Comparison of ENCODE assay signal across 23 cellular contexts in genomic region chr12:101299931-101300330, GRCh38. TPM values are rescaled to one million over a fixed set of nuclear protein-coding genes. Genes with fewer than 3 reads are reported as not detected.
A peak's percentile ranks its signal among the peaks of the same experiment; 100 is the strongest.
DNase-seq lines count a peak whose midpoint lies in the region; ATAC-seq and TF ChIP-seq lines count a peak whose summit lies in the region.
"Had no signal": no experiment of that assay in that cellular context is flagged by ENCODE, and none has a peak within 500 bp of the region (broad histone marks: within the 10 kb centered on the region; RNA-seq: fewer than 3 reads in every experiment).

No MANE protein-coding gene starts in this region.

- H3K27me3 Mint-ChIP-seq in Calu3 (ENCODE audit: unreplicated experiment) (no peaks in the 10 kb centered on the region), osteocyte (ENCODE audit: unreplicated experiment) (no peaks in the 10 kb centered on the region), endodermal cell (ENCODE audit: insufficient read depth) (no peaks in the 10 kb centered on the region)

- no peak overlapping the region for H4K8ac ChIP-seq in neuronal stem cell (ENCODE audit: low read depth, low read length)

- H2BK120ac ChIP-seq in neuronal stem cell (ENCODE audit: low read depth, low read length): no peak overlapping the region

- 92 to 94% methylated on average over 3 of the region's 3 CpGs for WGBS in aorta, 2 donors
- WGBS in neuronal stem cell (ENCODE audit: extremely low coverage in 2 of 2, insufficient read length in 2 of 2, insufficient replicate concordance in 1 of 2), 2 donors: no CpG with 5 or more reads among the region's 3 CpGs
- whole genome bisulfite sequencing in endodermal cell (ENCODE audit: insufficient coverage in 1 of 2, insufficient read length in 1 of 2), 2 experiments: 86 to 98% methylated on average over 2 to 3 of the region's 3 CpGs

- H3K18ac ChIP-seq in neuronal stem cell (ENCODE audit: low read length): no peak overlapping the region

- H3K27ac Mint-ChIP-seq in Calu3 (ENCODE audit: unreplicated experiment) (peak overlapping the region; percentile 76), osteocyte (ENCODE audit: unreplicated experiment) (no peak overlapping the region), endodermal cell (no peak overlapping the region)
- H3K27ac Mint-ChIP-seq: CD14-positive monocyte; T-helper 2 cell treated with Interferon-gamma antibody and Interleukin-4, amounts not matched to agents 5 μg/mL and 100 μg/mL, for 36 hours had no signal

- no peak overlapping the region for H3K4me3 ChIP-seq in aorta (ENCODE audit: low read length in 2 of 2)
- no peak overlapping the region for H3K4me3 ChIP-seq in neuronal stem cell (ENCODE audit: low read length in 2 of 2)
- no peak overlapping the region for H3K4me3 ChIP-seq in endodermal cell (ENCODE audit: low read length)
- H3K4me3 ChIP-seq: ascending aorta, lower lobe of right lung, MG63, prostate gland, stomach had no signal

- H2BK12ac ChIP-seq in neuronal stem cell (ENCODE audit: low read length): no peak overlapping the region

- H2AK5ac ChIP-seq in neuronal stem cell (ENCODE audit: low read depth, low read length): no peak overlapping the region

- H3K27me3 ChIP-seq in aorta (ENCODE audit: control insufficient read depth in 1 of 2, insufficient read depth in 2 of 2, low read length in 1 of 2) (no peaks in the 10 kb centered on the region), neuronal stem cell (ENCODE audit: control insufficient read depth in 3 of 3, insufficient read depth in 3 of 3, low read depth in 1 of 3, low read length in 3 of 3) (no peaks in the 10 kb centered on the region), endodermal cell (ENCODE audit: control insufficient read depth, insufficient read depth, low read length, poor library complexity, severe bottlenecking) (no peaks in the 10 kb centered on the region)
- H3K27me3 ChIP-seq: ascending aorta, MG63, stomach had no signal

- H3K36me3 ChIP-seq in aorta (ENCODE audit: control insufficient read depth in 1 of 2, insufficient read depth in 2 of 2, low read length in 1 of 2) (peaks cover 0 to 12% of the 10 kb centered on the region in 2 donors), neuronal stem cell (replicated peaks in 1 of 2; ENCODE audit: control insufficient read depth in 2 of 2, insufficient read depth in 2 of 2, low read length in 2 of 2) (peaks cover 8 to 96% of the 10 kb centered on the region in 2 donors), endodermal cell (ENCODE audit: control insufficient read depth, insufficient read depth, low read length) (peaks cover 66% of the 10 kb centered on the region)
- H3K36me3 ChIP-seq: prostate gland had no signal

- BruUV-seq in Calu3 (replicated peaks; lab: Mats Ljungman, UMichigan): no TSS peak

- no peak for ATAC-seq in aorta (ENCODE audit: low FRiP score)
- ATAC-seq: activated naive CD4-positive, alpha-beta T cell treated with anti-CD3 and anti-CD28 coated beads, Interleukin-2, amount 50 U/mL, for 72 hours; lower lobe of right lung; SK-N-SH treated with all-trans-retinoic acid at 6 μM for 48 hours had no signal

- H3K9me3 Mint-ChIP-seq in Calu3 (ENCODE audit: low read depth, unreplicated experiment) (no peaks in the 10 kb centered on the region), osteocyte (ENCODE audit: unreplicated experiment) (no peaks in the 10 kb centered on the region), endodermal cell (no peaks in the 10 kb centered on the region)
- H3K9me3 Mint-ChIP-seq: activated naive CD4-positive, alpha-beta T cell treated with anti-CD3 and anti-CD28 coated beads, Interleukin-2, amount 50 U/mL, for 72 hours; CD14-positive monocyte; T-helper 2 cell treated with Interferon-gamma antibody and Interleukin-4, amounts not matched to agents 5 μg/mL and 100 μg/mL, for 36 hours had no signal

- H3K79me1 ChIP-seq in neuronal stem cell (ENCODE audit: low read depth, low read length): peaks cover 2% of the 10 kb centered on the region

- intact Hi-C loops in Calu3 (cut with micrococcal nuclease; ENCODE audit: unreplicated experiment): no loop called here
- intact Hi-C loops in aorta (cut with DNase I): loop anchor here in 1 of 2 donors (10.0 kb wide), 1 partner anchor 75 kb away; no protein-coding TSS in a partner anchor

- H3K9me3 ChIP-seq in aorta (ENCODE audit: control insufficient read depth, low read length): no peaks in the 10 kb centered on the region
- no peaks in the 10 kb centered on the region for H3K9me3 ChIP-seq in neuronal stem cell (replicated peaks in 1 of 2; ENCODE audit: control insufficient read depth in 2 of 2, insufficient read depth in 1 of 2, low read depth in 1 of 2, low read length in 2 of 2)
- H3K9me3 ChIP-seq in endodermal cell (ENCODE audit: control insufficient read depth, low read length): peaks cover 7% of the 10 kb centered on the region
- H3K9me3 ChIP-seq: ascending aorta, lower lobe of right lung, MG63, prostate gland, stomach had no signal

- no peak overlapping the region for H3K9ac ChIP-seq in neuronal stem cell (ENCODE audit: low read depth, low read length, poor library complexity)
- no peak overlapping the region for H3K9ac ChIP-seq in endodermal cell (ENCODE audit: extremely low read depth, low read length, poor library complexity, severe bottlenecking)

- no peak overlapping the region for H2BK5ac ChIP-seq in neuronal stem cell (ENCODE audit: low read length)

- DNase-seq in Calu3 (peak; percentile 49), NCI-H2029 treated with DMSO at 0.1 percent for 48 hours (lab: John Stamatoyannopoulos, UW) (peak; percentile 50), kidney tubule cell (ENCODE audit: low spot score) (peak; percentile 20), osteocyte (ENCODE audit: extremely low spot score, unreplicated experiment) (no peak), aorta (no peak), neuronal stem cell (ENCODE audit: low spot score) (no peak), endodermal cell (no peak)
- DNase-seq: activated CD4-positive, alpha-beta T cell treated with anti-CD3 and anti-CD28 coated beads, Interleukin-2, amount 50 U/mL, for 1 hour; EL; HCEC 1CT; lower lobe of right lung; MG63; NCI-H1417; NCI-H2107; NCI-H526; stomach had no signal

- no peak overlapping the region for H3K4me2 ChIP-seq in neuronal stem cell (ENCODE audit: insufficient read depth, low read length, poor library complexity, severe bottlenecking)

- no peak overlapping the region for H2AFZ ChIP-seq in neuronal stem cell (ENCODE audit: low read length)

- no peak overlapping the region for H3K14ac ChIP-seq in neuronal stem cell (ENCODE audit: low read length)

- H3K36me3 Mint-ChIP-seq in Calu3 (ENCODE audit: insufficient read depth, unreplicated experiment) (peaks cover 49% of the 10 kb centered on the region), osteocyte (ENCODE audit: unreplicated experiment) (peaks cover 49% of the 10 kb centered on the region), endodermal cell (ENCODE audit: low read depth) (peaks cover 67% of the 10 kb centered on the region)

- no peak overlapping the region for H3K4ac ChIP-seq in neuronal stem cell (ENCODE audit: low read length)

- TF ChIP-seq CTCF in Calu3 (IDR thresholded peaks at IDR 0.05; ENCODE audit: unreplicated experiment) (no peak), osteocyte (IDR thresholded peaks at IDR 0.05) (no peak), endodermal cell (conservative IDR thresholded peaks at IDR 0.05) (no peak)

- H3K4me3 Mint-ChIP-seq in Calu3 (ENCODE audit: low read depth, unreplicated experiment): peak overlapping the region; percentile 20
- no peak overlapping the region for H3K4me3 Mint-ChIP-seq in osteocyte (ENCODE audit: unreplicated experiment)
- H3K4me3 Mint-ChIP-seq in endodermal cell: no peak overlapping the region
- H3K4me3 Mint-ChIP-seq: CD14-positive monocyte; T-helper 2 cell treated with Interferon-gamma antibody and Interleukin-4, amounts not matched to agents 5 μg/mL and 100 μg/mL, for 36 hours had no signal

- H3K4me1 ChIP-seq in aorta (ENCODE audit: control insufficient read depth in 1 of 2, insufficient read depth in 2 of 2, low read length in 2 of 2) (no peaks in the 10 kb centered on the region), neuronal stem cell (ENCODE audit: control insufficient read depth in 2 of 2, insufficient read depth in 1 of 2, low read depth in 1 of 2, low read length in 2 of 2) (no peaks in the 10 kb centered on the region), endodermal cell (ENCODE audit: control insufficient read depth, insufficient read depth, low read length) (peaks cover 4% of the 10 kb centered on the region)
- H3K4me1 ChIP-seq: ascending aorta, lower lobe of right lung, prostate gland had no signal

- CTCF ChIA-PET in Calu3 (lab: Charles Lee): interaction anchor here (0.6 to 1.2 kb wide), 5 partner anchors 8 to 574 kb away, joined by 3 to 4 read pairs (median 3); partner anchors contain the start of gene ARL1

- H3K4me1 Mint-ChIP-seq in Calu3 (ENCODE audit: low read depth, unreplicated experiment): peaks cover 32% of the 10 kb centered on the region
- H3K4me1 Mint-ChIP-seq in osteocyte (ENCODE audit: unreplicated experiment): no peaks in the 10 kb centered on the region
- H3K4me1 Mint-ChIP-seq in endodermal cell: peaks cover 14% of the 10 kb centered on the region

- H2BK15ac ChIP-seq in neuronal stem cell (ENCODE audit: low read length): no peak overlapping the region

- peak overlapping the region; percentile 67 for H3K27ac ChIP-seq in cingulate gyrus (ENCODE audit: low read depth, low read length)
- H3K27ac ChIP-seq in aorta (ENCODE audit: low read depth in 1 of 2, low read length in 2 of 2): no peak overlapping the region
- no peak overlapping the region for H3K27ac ChIP-seq in neuronal stem cell (replicated peaks; ENCODE audit: low read length)
- H3K27ac ChIP-seq in endodermal cell (ENCODE audit: low read depth, low read length): no peak overlapping the region
- H3K27ac ChIP-seq: ascending aorta, lower lobe of right lung, prostate gland, stomach had no signal

- H4K91ac ChIP-seq in neuronal stem cell (ENCODE audit: low read depth, low read length, poor library complexity): no peak overlapping the region

- H3K23ac ChIP-seq in neuronal stem cell (ENCODE audit: low read depth, low read length, poor library complexity): no peak overlapping the region

RNA-seq across cellular contexts. Expression of gene UTP20, which starts 20.0 kb away (rescaled TPM):
- total RNA-seq in Calu3 (2022) (36.6 and 42.2 TPM in 2 replicates), osteocyte (13.0 and 13.4 TPM in 2 replicates), aorta (10 to 100 TPM; 11.4 to 15.3 TPM), endodermal cell (10 to 100 TPM; 22.1 to 29.1 TPM)
- polyA plus RNA-seq in aorta: 1 to 10 TPM in 1 of 2 donors, under 1 TPM in 1; 0.50 to 1.9 TPM
- polyA plus RNA-seq in neuronal stem cell (2013, experiment 1 of 2): 3.0 TPM
- 2.9 TPM for polyA plus RNA-seq in neuronal stem cell (2013, experiment 2 of 2)
- polyA plus RNA-seq in endodermal cell (2013, experiment 1 of 2): 10.8 TPM
- polyA plus RNA-seq in endodermal cell (2013, experiment 2 of 2): 10.1 TPM

Comparison
In these comparisons a context has a peak if more than half of its experiments do, and no peak if none do; other contexts are left out.
1. DNase-seq: peak in Calu3 (single experiment), NCI-H2029 treated with DMSO at 0.1 percent for 48 hours (single experiment) and kidney tubule cell (single experiment); none in osteocyte (single experiment), aorta (0 of 2), neuronal stem cell (single experiment) and endodermal cell (single experiment).